17 cellular contexts compared by ENCODE assay signal in genomic region chr6:143339223-143339622, GRCh38.
"Had no signal": no experiment of that assay in that cellular context is flagged by ENCODE, and none has a peak within 500 bp of the region (broad histone marks: within the 10 kb centered on the region; RNA-seq: fewer than 3 reads in every experiment).

No MANE protein-coding gene starts in this region.

- H3K27me3 Mint-ChIP-seq: activated B cell treated with CpG ODN at 0.5 μM for 24 hours; activated T-cell treated with anti-CD3 and anti-CD28 coated beads, Interleukin-2, amount 50 U/mL, for 24 hours had no signal

- ATAC-seq: activated CD8-positive, alpha-beta T cell treated with anti-CD3 and anti-CD28 coated beads, Interleukin-2, amount 10 ng/mL, durations not matched to agents 7 days and 5 days; lower lobe of right lung; natural killer cell treated with Interleukin-12 subunit alpha and Interleukin-12 subunit beta and Interleukin-15 and Interleukin-18, amount 100 ng/mL, for 72 hours had no signal

- H3K27ac ChIP-seq: lower lobe of right lung, neutrophil, parathyroid adenoma, SK-N-MC, tibial artery had no signal

- H3K27me3 ChIP-seq: dorsolateral prefrontal cortex, neutrophil, tibial artery had no signal

- H3K4me1 ChIP-seq: lower lobe of right lung, parathyroid adenoma, tibial artery had no signal

- H3K4me1 Mint-ChIP-seq: activated B cell treated with CpG ODN at 0.5 μM for 24 hours, endodermal cell had no signal

- H3K36me3 Mint-ChIP-seq: natural killer cell treated with Interleukin-12 subunit alpha and Interleukin-12 subunit beta and Interleukin-15 and Interleukin-18, amount 100 ng/mL, for 72 hours had no signal

- H3K27ac Mint-ChIP-seq: activated B cell treated with CpG ODN at 0.5 μM for 24 hours; activated CD8-positive, alpha-beta T cell treated with anti-CD3 and anti-CD28 coated beads, Interleukin-2, amount 10 ng/mL, durations not matched to agents 7 days and 5 days; activated naive CD4-positive, alpha-beta T cell treated with anti-CD3 and anti-CD28 coated beads for 36 hours; activated T-cell treated with anti-CD3 and anti-CD28 coated beads, Interleukin-2, amount 50 U/mL, for 24 hours; endodermal cell; natural killer cell treated with Interleukin-12 subunit alpha and Interleukin-12 subunit beta and Interleukin-15 and Interleukin-18, amount 100 ng/mL, for 72 hours had no signal

- H3K4me3 Mint-ChIP-seq: activated B cell treated with CpG ODN at 0.5 μM for 24 hours; activated CD8-positive, alpha-beta T cell treated with anti-CD3 and anti-CD28 coated beads, Interleukin-2, amount 10 ng/mL, durations not matched to agents 7 days and 5 days; activated naive CD4-positive, alpha-beta T cell treated with anti-CD3 and anti-CD28 coated beads for 36 hours; activated T-cell treated with anti-CD3 and anti-CD28 coated beads, Interleukin-2, amount 50 U/mL, for 24 hours; endodermal cell; natural killer cell treated with Interleukin-12 subunit alpha and Interleukin-12 subunit beta and Interleukin-15 and Interleukin-18, amount 100 ng/mL, for 72 hours had no signal

- H3K9me3 Mint-ChIP-seq: activated B cell treated with CpG ODN at 0.5 μM for 24 hours; activated T-cell treated with anti-CD3 and anti-CD28 coated beads, Interleukin-2, amount 50 U/mL, for 24 hours; endodermal cell; natural killer cell treated with Interleukin-12 subunit alpha and Interleukin-12 subunit beta and Interleukin-15 and Interleukin-18, amount 100 ng/mL, for 72 hours had no signal

- DNase-seq: activated B cell treated with CpG ODN at 0.5 μM for 24 hours; activated CD4-positive, alpha-beta T cell treated with anti-CD3 and anti-CD28 coated beads for 48 hours; activated CD8-positive, alpha-beta T cell treated with anti-CD3 and anti-CD28 coated beads, Interleukin-2, amount 10 ng/mL, durations not matched to agents 7 days and 5 days; activated naive CD4-positive, alpha-beta T cell treated with anti-CD3 and anti-CD28 coated beads for 36 hours; activated T-cell treated with anti-CD3 and anti-CD28 coated beads, Interleukin-2, amount 50 U/mL, for 24 hours; anterior cingulate cortex; dorsolateral prefrontal cortex; endodermal cell; hypothalamus; islet precursor cell; lower lobe of right lung; stimulated activated naive CD4-positive, alpha-beta T cell; tibial artery had no signal
